Comparison of ENCODE assay signal across 24 cellular contexts in the genomic region with DNA sequence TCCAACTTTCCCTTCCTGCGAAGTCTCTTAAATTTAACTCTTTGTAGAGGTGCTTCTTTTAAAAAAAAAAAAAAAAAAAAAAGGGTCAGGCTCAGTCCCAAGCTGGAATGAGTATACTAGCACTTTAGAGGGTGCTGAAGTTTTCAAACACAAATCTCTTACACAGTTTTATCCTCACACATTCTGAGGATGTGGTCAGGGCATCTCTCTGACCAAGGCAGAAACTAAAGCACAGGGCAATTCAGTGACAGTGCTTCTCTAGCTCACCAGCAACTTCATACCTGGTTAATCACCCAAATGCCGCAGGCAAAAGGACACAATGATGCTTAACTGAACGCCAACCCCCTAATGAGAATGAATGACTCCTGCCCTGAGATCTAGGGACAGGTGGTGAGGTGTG. TPM values are rescaled to one million over a fixed set of nuclear protein-coding genes. Genes with fewer than 3 reads are reported as not detected.
A peak's percentile ranks its signal among the peaks of the same experiment; 100 is the strongest.
DNase-seq lines count a peak whose midpoint lies in the region; ATAC-seq, FAIRE-seq and TF ChIP-seq lines count a peak whose summit lies in the region.
"Had no signal": no experiment of that assay in that cellular context is flagged by ENCODE, and none has a peak within 500 bp of the region (broad histone marks: within the 10 kb centered on the region; RNA-seq: fewer than 3 reads in every experiment).

No MANE protein-coding gene starts in this region.

- intact Hi-C loops in IMR-90 (cut with micrococcal nuclease), result no loop called here

- H4K20me1 ChIP-seq in IMR-90 (ENCODE audit: insufficient read depth, low read length) (no peaks in the 10 kb centered on the region), H1 (replicated peaks in 1 of 2; ENCODE audit: control insufficient read depth in 1 of 2, insufficient read depth in 2 of 2, low read length in 2 of 2) (no peaks in the 10 kb centered on the region)

- H3K4ac ChIP-seq in IMR-90 (ENCODE audit: low read depth, low read length), result no peak overlapping the region
- no peak overlapping the region for H3K4ac ChIP-seq in H1 (replicated peaks; ENCODE audit: insufficient read length, low read depth, low read length)

- no CpG with 5 or more reads among the region's 3 CpGs for WGBS in IMR-90 (ENCODE audit: extremely low coverage in 2 of 2, insufficient read length in 1 of 2), 2 experiments
- 91% methylated on average over 3 of the region's 3 CpGs; no CpG with 5 or more reads in 1 of the 2 experiments for WGBS in H1 (ENCODE audit: extremely low coverage in 1 of 2, insufficient coverage in 1 of 2, insufficient read length in 1 of 2, insufficient replicate concordance in 2 of 2, low coverage in 1 of 2, low lambda C conversion rate in 2 of 2, missing lambda C conversion rate in 1 of 2), 2 experiments

- H2BK5ac ChIP-seq in IMR-90 (ENCODE audit: low read depth, low read length, poor library complexity, severe bottlenecking) (no peak overlapping the region), H1 (ENCODE audit: low read depth, low read length) (no peak overlapping the region)

- TF ChIP-seq CTCF in IMR-90 (conservative IDR thresholded peaks at IDR 0.05; ENCODE audit: low read depth, low read length), result no peak
- TF ChIP-seq CTCF in H1 (IDR thresholded peaks at IDR 0.05; ENCODE audit: control extremely low read depth in 1 of 3, insufficient read depth in 1 of 3, low read depth in 1 of 3, low read length in 3 of 3), result no peak
- no peak for TF ChIP-seq CTCF in omental fat pad (IDR thresholded peaks at IDR 0.05)

- H3K36me3 ChIP-seq in IMR-90 (ENCODE audit: control insufficient read depth, insufficient read depth, low read length) (no peaks in the 10 kb centered on the region), H1 (ENCODE audit: control insufficient read depth in 2 of 4, insufficient read depth in 4 of 4, low read length in 3 of 4) (no peaks in the 10 kb centered on the region)
- H3K36me3 ChIP-seq: esophagus squamous epithelium, prostate gland, right lobe of liver, tibial nerve had no signal

- H3K9me3 Mint-ChIP-seq in activated naive CD4-positive, alpha-beta T cell treated with anti-CD3 and anti-CD28 coated beads, Interleukin-2, amount 50 U/mL, for 24 hours, result no peaks in the 10 kb centered on the region
- no peaks in the 10 kb centered on the region for H3K9me3 Mint-ChIP-seq in stimulated activated effector memory CD8-positive, alpha-beta T cell treated with anti-CD3 and anti-CD28 coated beads, Interleukin-12 subunit alpha, Interleukin-12 subunit beta, amount 100 ng/mL, for 72 hours

- POLR2A ChIA-PET in IMR-90 (lab: Charles Lee; ENCODE audit: unreplicated experiment) (no interaction called here), H1 (lab: Charles Lee; ENCODE audit: partially characterized antibody) (no interaction called here)

- H3K27me3 Mint-ChIP-seq in activated naive CD4-positive, alpha-beta T cell treated with anti-CD3 and anti-CD28 coated beads, Interleukin-2, amount 50 U/mL, for 24 hours, result no peaks in the 10 kb centered on the region

- H3K23me2 ChIP-seq in H1 (ENCODE audit: low read depth, low read length), result no peaks in the 10 kb centered on the region; the same call in 1 of the 2 replicates

- H3K4me3 ChIP-seq in IMR-90 (ENCODE audit: insufficient read depth, low read depth, low read length), result no peak overlapping the region
- no peak overlapping the region for H3K4me3 ChIP-seq in H1 (ENCODE audit: extremely low read depth in 1 of 4, insufficient read depth in 2 of 4, low read depth in 3 of 4, low read length in 4 of 4)
- H3K4me3 ChIP-seq: esophagus squamous epithelium, prostate gland, right lobe of liver, tibial nerve had no signal

- no peaks in the 10 kb centered on the region for H3K79me1 ChIP-seq in IMR-90 (ENCODE audit: low read depth in 1 of 2, low read length in 2 of 2)
- H3K79me1 ChIP-seq in H1 (ENCODE audit: low read depth, low read length), result no peaks in the 10 kb centered on the region

- TF ChIP-seq RAD21 in IMR-90 (IDR thresholded peaks at IDR 0.05; ENCODE audit: low read length) (no peak), H1 (IDR thresholded peaks at IDR 0.05 in 1 of 2, conservative IDR thresholded peaks at IDR 0.05 in 1 of 2; ENCODE audit: low read depth in 2 of 2, low read length in 2 of 2) (no peak)

- H3K56ac ChIP-seq in IMR-90 (ENCODE audit: extremely low read depth, insufficient read depth, low read length) (no peak overlapping the region), H1 (replicated peaks; ENCODE audit: insufficient read length, low read depth, low read length) (no peak overlapping the region)

- H3K14ac ChIP-seq in IMR-90 (replicated peaks; ENCODE audit: low read depth, low read length), result no peak overlapping the region
- H3K14ac ChIP-seq in H1 (ENCODE audit: insufficient read length), result no peak overlapping the region

- no peak for FAIRE-seq in H1 (lab: Jason Lieb, UNC)
- FAIRE-seq: kidney had no signal

- no peaks in the 10 kb centered on the region for H3K79me2 ChIP-seq in H1 (ENCODE audit: control insufficient read depth in 1 of 2, insufficient read depth in 2 of 2, low read length in 2 of 2)

- peak overlapping the region; percentile 68 for H3K27ac Mint-ChIP-seq in activated naive CD4-positive, alpha-beta T cell treated with anti-CD3 and anti-CD28 coated beads, Interleukin-2, amount 50 U/mL, for 24 hours
- H3K27ac Mint-ChIP-seq in stimulated activated effector memory CD8-positive, alpha-beta T cell treated with anti-CD3 and anti-CD28 coated beads, Interleukin-12 subunit alpha, Interleukin-12 subunit beta, amount 100 ng/mL, for 72 hours, result no peak overlapping the region

- dilution Hi-C loops in IMR-90 (cut with HindIII; ENCODE audit: low sequenced_read_pairs, unreplicated experiment), result no loop called here

- peaks cover 26% of the 10 kb centered on the region for H3K4me1 Mint-ChIP-seq in activated naive CD4-positive, alpha-beta T cell treated with anti-CD3 and anti-CD28 coated beads, Interleukin-2, amount 50 U/mL, for 24 hours
- H3K4me1 Mint-ChIP-seq in stimulated activated effector memory CD8-positive, alpha-beta T cell treated with anti-CD3 and anti-CD28 coated beads, Interleukin-12 subunit alpha, Interleukin-12 subunit beta, amount 100 ng/mL, for 72 hours, result peaks cover 20% of the 10 kb centered on the region

- in situ Hi-C loops in IMR-90 (cut with MboI; ENCODE audit: low sequenced_read_pairs), result no loop called here

- no peak for DNase-seq in activated naive CD4-positive, alpha-beta T cell (lab: John Stamatoyannopoulos, UW)
- DNase-seq in IMR-90, result no peak
- DNase-seq in H1 (ENCODE audit: low read depth in 1 of 2, low spot score in 2 of 2), result no peak
- DNase-seq in stimulated activated effector memory CD8-positive, alpha-beta T cell treated with anti-CD3 and anti-CD28 coated beads, Interleukin-12 subunit alpha, Interleukin-12 subunit beta, amount 100 ng/mL, for 72 hours (ENCODE audit: low spot score in 2 of 2), result no peak
- DNase-seq in omental fat pad (ENCODE audit: low spot score), result no peak
- DNase-seq: ACHN; caudate nucleus; DMS79; esophagus squamous epithelium; foreskin keratinocyte; head of caudate nucleus; kidney; NCI-H1436 treated with DMSO at 0.1 percent for 48 hours; NCI-H226; nucleus accumbens; right lobe of liver; Right ventricle myocardium superior; stimulated activated CD4-positive, alpha-beta T cell treated with anti-CD3 and anti-CD28 coated beads, Interleukin-2, amount 100 ng/mL, for 48 hours had no signal

- no peak overlapping the region for H3K4me3 Mint-ChIP-seq in activated naive CD4-positive, alpha-beta T cell treated with anti-CD3 and anti-CD28 coated beads, Interleukin-2, amount 50 U/mL, for 24 hours
- H3K4me3 Mint-ChIP-seq in stimulated activated effector memory CD8-positive, alpha-beta T cell treated with anti-CD3 and anti-CD28 coated beads, Interleukin-12 subunit alpha, Interleukin-12 subunit beta, amount 100 ng/mL, for 72 hours, result peak overlapping the region; percentile 50

- ATAC-seq in IMR-90 (ENCODE audit: low read depth), result no peak
- ATAC-seq in stimulated activated effector memory CD8-positive, alpha-beta T cell treated with anti-CD3 and anti-CD28 coated beads, Interleukin-12 subunit alpha, Interleukin-12 subunit beta, amount 100 ng/mL, for 72 hours, result peak; percentile 85
- no peak for ATAC-seq in omental fat pad (ENCODE audit: low FRiP score)
- ATAC-seq in esophagus mucosa, result no peak
- ATAC-seq in GM18858 (IDR thresholded peaks at IDR 0.05; ENCODE audit: unreplicated experiment), result no peak
- ATAC-seq: foreskin keratinocyte, Panc1 had no signal

- H3K23ac ChIP-seq in IMR-90 (ENCODE audit: low read depth, low read length) (no peak overlapping the region), H1 (ENCODE audit: insufficient read length) (no peak overlapping the region)

- H4K8ac ChIP-seq in IMR-90 (ENCODE audit: low read depth in 2 of 2, low read length in 2 of 2), result no peak overlapping the region
- H4K8ac ChIP-seq in H1 (ENCODE audit: extremely low read depth, insufficient read depth, low read length), result no peak overlapping the region

- H3K36me3 Mint-ChIP-seq in activated naive CD4-positive, alpha-beta T cell treated with anti-CD3 and anti-CD28 coated beads, Interleukin-2, amount 50 U/mL, for 24 hours, result no peaks in the 10 kb centered on the region
- peaks cover 12% of the 10 kb centered on the region for H3K36me3 Mint-ChIP-seq in stimulated activated effector memory CD8-positive, alpha-beta T cell treated with anti-CD3 and anti-CD28 coated beads, Interleukin-12 subunit alpha, Interleukin-12 subunit beta, amount 100 ng/mL, for 72 hours

- H2BK15ac ChIP-seq in IMR-90 (ENCODE audit: low read depth, low read length) (no peak overlapping the region), H1 (ENCODE audit: low read length) (0 out of 2 replicates have a peak overlapping the region, but pooled peaks have one; percentile 10)

- no peak overlapping the region for H2AK9ac ChIP-seq in IMR-90 (replicated peaks; ENCODE audit: low read depth, low read length, poor library complexity)

- peak overlapping the region; percentile 69 for H2AFZ ChIP-seq in IMR-90 (replicated peaks; ENCODE audit: low read length, poor library complexity)
- H2AFZ ChIP-seq in H1 (ENCODE audit: low read length), result peak overlapping the region; percentile 82

- H3K4me2 ChIP-seq in IMR-90 (ENCODE audit: low read depth, low read length) (no peak overlapping the region), H1 (ENCODE audit: insufficient read depth in 1 of 2, low read depth in 2 of 2, low read length in 2 of 2) (no peak overlapping the region)

- no peak overlapping the region for H4K91ac ChIP-seq in IMR-90 (ENCODE audit: insufficient read depth, low read depth, low read length)
- no peak overlapping the region for H4K91ac ChIP-seq in H1 (replicated peaks; ENCODE audit: insufficient read length, low read length)

- H2BK12ac ChIP-seq in H1 (ENCODE audit: low read depth, low read length), result no peak overlapping the region

- H3K9me3 ChIP-seq in IMR-90 (ENCODE audit: control insufficient read depth, insufficient read depth, low read length) (no peaks in the 10 kb centered on the region), H1 (ENCODE audit: insufficient read depth in 2 of 2, low read depth in 1 of 2, low read length in 1 of 2) (no peaks in the 10 kb centered on the region; a peak in 1 of 4 replicates)
- H3K9me3 ChIP-seq: esophagus squamous epithelium, prostate gland, right lobe of liver, tibial nerve had no signal

- H3K27ac ChIP-seq in IMR-90 (ENCODE audit: insufficient read depth, low read length), result no peak overlapping the region
- no peak overlapping the region for H3K27ac ChIP-seq in H1 (ENCODE audit: low read depth, low read length)
- H3K27ac ChIP-seq: esophagus squamous epithelium, foreskin keratinocyte, prostate gland, right lobe of liver, tibial nerve had no signal

- H2BK20ac ChIP-seq in IMR-90 (ENCODE audit: low read depth, low read length), result no peak overlapping the region
- H2BK20ac ChIP-seq in H1 (ENCODE audit: low read length), result no peak overlapping the region

- H2AK5ac ChIP-seq in IMR-90 (ENCODE audit: low read depth, low read length), result no peak overlapping the region
- H2AK5ac ChIP-seq in H1 (ENCODE audit: low read depth, low read length), result no peak overlapping the region

- CTCF ChIA-PET in IMR-90 (lab: Yijun Ruan, JAX) (no interaction called here), H1 (lab: Charles Lee; ENCODE audit: partially characterized antibody) (interaction anchor here (1.4 to 1.6 kb wide), 2 partner anchors 9 to 158 kb away, joined by 3 read pairs; no protein-coding TSS in a partner anchor)

- no peak overlapping the region for H2BK120ac ChIP-seq in IMR-90 (ENCODE audit: low read depth, low read length)
- H2BK120ac ChIP-seq in H1 (replicated peaks; ENCODE audit: low read depth, low read length), result no peak overlapping the region

- H3K27me3 ChIP-seq in IMR-90 (ENCODE audit: control insufficient read depth, insufficient read depth, low read length) (peaks cover 2% of the 10 kb centered on the region; the same call in 1 of the 2 replicates), H1 (replicated peaks in 1 of 4; ENCODE audit: control insufficient read depth in 3 of 4, extremely low read depth in 1 of 4, insufficient read depth in 3 of 4, low read length in 3 of 4) (no peaks in the 10 kb centered on the region)
- H3K27me3 ChIP-seq: esophagus squamous epithelium, foreskin keratinocyte, right lobe of liver, tibial nerve had no signal

- BruUV-seq in IMR-90 (replicated peaks; lab: Mats Ljungman, UMichigan), result no TSS peak

- H3K9me1 ChIP-seq in IMR-90 (ENCODE audit: insufficient read depth, low read length), result no peaks in the 10 kb centered on the region

- no peak for TF ChIP-seq EP300 in H1 (IDR thresholded peaks at IDR 0.05; ENCODE audit: borderline replicate concordance in 1 of 2, low read depth in 2 of 2, low read length in 2 of 2)

- H3K9ac ChIP-seq in IMR-90 (ENCODE audit: low read depth, low read length), result no peak overlapping the region
- H3K9ac ChIP-seq in H1 (replicated peaks in 1 of 4; ENCODE audit: extremely low read depth in 1 of 4, low read depth in 3 of 4, low read length in 3 of 4), result no peak overlapping the region

- H3K18ac ChIP-seq in IMR-90 (ENCODE audit: low read depth, low read length) (no peak overlapping the region), H1 (ENCODE audit: extremely low read depth, low read length) (no peak overlapping the region)

- H4K5ac ChIP-seq in IMR-90 (ENCODE audit: low read depth, low read length) (no peak overlapping the region), H1 (ENCODE audit: insufficient read length, low read depth, low read length) (no peak overlapping the region)

- TF ChIP-seq POLR2A in IMR-90 (IDR thresholded peaks at IDR 0.05; ENCODE audit: low read depth, low read length) (no peak), H1 (IDR thresholded peaks at IDR 0.05; ENCODE audit: control extremely low read depth in 1 of 2, low read depth in 2 of 2, low read length in 2 of 2) (no peak)

- no peaks in the 10 kb centered on the region for H3K4me1 ChIP-seq in IMR-90 (ENCODE audit: control insufficient read depth, insufficient read depth, low read length)
- H3K4me1 ChIP-seq in H1 (replicated peaks in 1 of 4; ENCODE audit: control insufficient read depth in 3 of 4, insufficient read depth in 4 of 4, low read length in 3 of 4), result no peaks in the 10 kb centered on the region
- H3K4me1 ChIP-seq: esophagus squamous epithelium, foreskin keratinocyte, prostate gland, tibial nerve had no signal

RNA-seq across cellular contexts. Expression of gene PGM2, which starts 9.8 kb away (rescaled TPM):
- 26.2 and 32.2 TPM in 2 replicates for total RNA-seq in IMR-90 (2012; rRNA removed)
- 15.5 and 18.7 TPM in 2 replicates for polyA plus RNA-seq in IMR-90 (2012; rRNA removed)
- 12.9 and 30.1 TPM in 2 replicates for polyA plus RNA-seq in IMR-90 (2012; cell fraction: cytosol; rRNA removed)
- polyA plus RNA-seq in IMR-90 (2012; cell fraction: nucleus; rRNA removed; ENCODE audit: low replicate concordance), result 9.0 and 20.7 TPM in 2 replicates
- total RNA-seq in H1 (2021; fragmentation: NEBNext Ultra II Directional; extraction: Animal tissue kit (Norgen Biotek cat#: 25700)), result 34.3 and 38.0 TPM in 2 replicates
- 7.7 and 9.5 TPM in 2 replicates for polyA plus RNA-seq in H1 (2011; rRNA removed)
- 12.1 TPM for polyA plus RNA-seq in H1 (2011; cell fraction: cytosol; rRNA removed)
- 4.7 TPM for polyA plus RNA-seq in H1 (2011; cell fraction: nucleus; rRNA removed)
- polyA plus RNA-seq in H1 (2012, experiment 1 of 2), result 18.9 to 29.7 TPM (median 23.1 TPM) in 4 replicates
- polyA plus RNA-seq in H1 (2012, experiment 2 of 2), result 1.9 TPM
- polyA plus RNA-seq in H1 (2013, experiment 1 of 2), result 14.5 TPM
- 13.9 TPM for polyA plus RNA-seq in H1 (2013, experiment 2 of 2)
- 11.5 and 18.6 TPM in 2 replicates for polyA minus RNA-seq in H1 (2011; rRNA and poly(A)+ RNA removed)
- polyA minus RNA-seq in H1 (2011; cell fraction: cytosol; rRNA and poly(A)+ RNA removed), result 10.9 TPM
- polyA minus RNA-seq in H1 (2011; cell fraction: nucleus; rRNA and poly(A)+ RNA removed), result 10.5 TPM
- 10 to 100 TPM; 15.9 to 34.0 (median 26.2) TPM for total RNA-seq in omental fat pad
- total RNA-seq in esophagus mucosa, result 114 TPM
